Comparison of ENCODE assay signal across 22 cellular contexts in genomic region chr12:88501976-88502938, GRCh38.
DNase-seq lines count a peak whose midpoint lies in the region; ATAC-seq and TF ChIP-seq lines count a peak whose summit lies in the region.
"Had no signal": no experiment of that assay in that cellular context is flagged by ENCODE, and none has a peak within 500 bp of the region (broad histone marks: within the 10 kb centered on the region; RNA-seq: fewer than 3 reads in every experiment).

No MANE protein-coding gene starts in this region.

- CTCF ChIA-PET in MCF 10A (lab: Yijun Ruan, JAX), result interaction anchor here (0.6 kb wide), 2 partner anchors 79 to 394 kb away, joined by 3 to 4 read pairs; no protein-coding TSS in a partner anchor

- no peaks in the 10 kb centered on the region for H3K27me3 ChIP-seq in breast epithelium
- H3K27me3 ChIP-seq: body of pancreas, gastroesophageal sphincter, tibial artery had no signal

- DNase-seq in MCF 10A (ENCODE audit: unreplicated experiment), result peak; percentile 47
- DNase-seq in breast epithelium (ENCODE audit: low spot score in 2 of 2), result no peak
- DNase-seq in SK-MEL-5 (ENCODE audit: low read depth, low spot score), result peak; percentile 26
- DNase-seq in fibroblast of peridontal ligament (ENCODE audit: extremely low read depth), result peak; percentile 84
- DNase-seq in sciatic nerve (ENCODE audit: low spot score), result no peak
- DNase-seq in NCI-H2227 (lab: John Stamatoyannopoulos, UW; ENCODE audit: unreplicated experiment), result no peak
- DNase-seq in naive thymus-derived CD8-positive, alpha-beta T cell, result no peak
- DNase-seq: activated CD4-positive, alpha-beta T cell treated with anti-CD3 and anti-CD28 coated beads for 36 hours; activated CD8-positive, alpha-beta memory T cell treated with anti-CD3 and anti-CD28 coated beads, Interleukin-2, amount 50 U/mL, for 4 hours; activated naive CD4-positive, alpha-beta T cell treated with Interleukin-2 at 50 U/mL for 16 hours; body of pancreas; CD4-positive, alpha-beta memory T cell; Kasumi-1; NCI-H146; NCI-H2227 treated with DMSO at 0.1 percent for 48 hours; NK-92 treated with Interleukin-12 subunit alpha and Interleukin-12 subunit beta, amount 100 ng/mL, for 24 hours; T-helper 9 cell; tibial artery had no signal

- in situ Hi-C loops in SK-MEL-5 (cut with HindIII; ENCODE audit: low pct_unique_long_range_greater_than_20kb, low sequenced_read_pairs), result no loop called here

- no peaks in the 10 kb centered on the region for H3K9me3 ChIP-seq in breast epithelium
- H3K9me3 ChIP-seq: body of pancreas, gastroesophageal sphincter, tibial artery had no signal

- H3K36me3 Mint-ChIP-seq in MCF 10A (ENCODE audit: insufficient read depth, unreplicated experiment), result peaks cover 27% of the 10 kb centered on the region
- no peaks in the 10 kb centered on the region for H3K36me3 Mint-ChIP-seq in naive thymus-derived CD8-positive, alpha-beta T cell
- H3K36me3 Mint-ChIP-seq: CD4-positive, alpha-beta memory T cell; stimulated activated effector memory CD8-positive, alpha-beta T cell treated with anti-CD3 and anti-CD28 coated beads, Interleukin-12 subunit alpha, Interleukin-12 subunit beta, amount 100 ng/mL, for 72 hours had no signal

- ATAC-seq in sciatic nerve (peak; percentile 73), GM21526 (IDR thresholded peaks at IDR 0.05; ENCODE audit: low FRiP score, unreplicated experiment) (no peak)
- no peak for ATAC-seq in naive thymus-derived CD8-positive, alpha-beta T cell
- ATAC-seq: activated CD4-positive, alpha-beta T cell treated with anti-CD3 and anti-CD28 coated beads for 36 hours; body of pancreas; gastroesophageal sphincter; stimulated activated effector memory CD8-positive, alpha-beta T cell treated with anti-CD3 and anti-CD28 coated beads, Interleukin-12 subunit alpha, Interleukin-12 subunit beta, amount 100 ng/mL, for 72 hours had no signal

- no peak overlapping the region for H3K4me3 Mint-ChIP-seq in MCF 10A (ENCODE audit: unreplicated experiment)
- no peak overlapping the region for H3K4me3 Mint-ChIP-seq in naive thymus-derived CD8-positive, alpha-beta T cell
- H3K4me3 Mint-ChIP-seq: activated CD4-positive, alpha-beta T cell treated with anti-CD3 and anti-CD28 coated beads for 36 hours; stimulated activated effector memory CD8-positive, alpha-beta T cell treated with anti-CD3 and anti-CD28 coated beads, Interleukin-12 subunit alpha, Interleukin-12 subunit beta, amount 100 ng/mL, for 72 hours had no signal

- TF ChIP-seq CTCF in MCF 10A (IDR thresholded peaks at IDR 0.05; ENCODE audit: unreplicated experiment) (no peak), breast epithelium (IDR thresholded peaks at IDR 0.05) (no peak)

- no peak for TF ChIP-seq POLR2A in breast epithelium (IDR thresholded peaks at IDR 0.05)

- H3K4me1 ChIP-seq in breast epithelium, result no peaks in the 10 kb centered on the region
- H3K4me1 ChIP-seq: body of pancreas had no signal

- H3K4me1 Mint-ChIP-seq in MCF 10A (ENCODE audit: insufficient read depth, unreplicated experiment), result peaks cover 12% of the 10 kb centered on the region
- no peaks in the 10 kb centered on the region for H3K4me1 Mint-ChIP-seq in naive thymus-derived CD8-positive, alpha-beta T cell
- H3K4me1 Mint-ChIP-seq: activated CD4-positive, alpha-beta T cell treated with anti-CD3 and anti-CD28 coated beads for 36 hours; CD4-positive, alpha-beta memory T cell; stimulated activated effector memory CD8-positive, alpha-beta T cell treated with anti-CD3 and anti-CD28 coated beads, Interleukin-12 subunit alpha, Interleukin-12 subunit beta, amount 100 ng/mL, for 72 hours had no signal

- intact Hi-C loops in MCF 10A (cut with micrococcal nuclease), result no loop called here
- intact Hi-C loops in breast epithelium (cut with DNase I; ENCODE audit: low total_unique reads), result loop anchor here (2.0 kb wide), 1 partner anchor 63 kb away; no protein-coding TSS in a partner anchor
- intact Hi-C loops in sciatic nerve (cut with DNase I), result no loop called here

- no TSS peak for BruUV-seq in MCF 10A (replicated peaks; lab: Mats Ljungman, UMichigan)

- peaks cover 13% of the 10 kb centered on the region for H3K9me3 Mint-ChIP-seq in MCF 10A (ENCODE audit: unreplicated experiment)
- H3K9me3 Mint-ChIP-seq in naive thymus-derived CD8-positive, alpha-beta T cell, result peaks cover 0 to 19% (median 0%) of the 10 kb centered on the region in 9 donors

- no peak overlapping the region for H3K4me3 ChIP-seq in breast epithelium
- H3K4me3 ChIP-seq: body of pancreas, gastroesophageal sphincter, skin epidermis, tibial artery had no signal

- H3K27ac ChIP-seq in breast epithelium, result no peak overlapping the region
- H3K27ac ChIP-seq: body of pancreas, tibial artery had no signal

- POLR2A ChIA-PET in MCF 10A (lab: Yijun Ruan, JAX), result interaction anchor here (0.9 kb wide), 1 partner anchor 24 kb away, joined by 3 read pairs; no protein-coding TSS in a partner anchor
- POLR2A ChIA-PET in naive thymus-derived CD8-positive, alpha-beta T cell (lab: Charles Lee), result no interaction called here

- H3K36me3 ChIP-seq in breast epithelium, result no peaks in the 10 kb centered on the region

- H3K27me3 Mint-ChIP-seq in MCF 10A (ENCODE audit: insufficient read depth, unreplicated experiment), result no peaks in the 10 kb centered on the region
- H3K27me3 Mint-ChIP-seq in naive thymus-derived CD8-positive, alpha-beta T cell, result no peaks in the 10 kb centered on the region
- H3K27me3 Mint-ChIP-seq: activated CD4-positive, alpha-beta T cell treated with anti-CD3 and anti-CD28 coated beads for 36 hours had no signal

- peak overlapping the region; percentile 10 for H3K27ac Mint-ChIP-seq in MCF 10A (ENCODE audit: low read depth, unreplicated experiment)
- H3K27ac Mint-ChIP-seq in naive thymus-derived CD8-positive, alpha-beta T cell, result no peak overlapping the region
- H3K27ac Mint-ChIP-seq: activated CD4-positive, alpha-beta T cell treated with anti-CD3 and anti-CD28 coated beads for 36 hours; CD4-positive, alpha-beta memory T cell; stimulated activated effector memory CD8-positive, alpha-beta T cell treated with anti-CD3 and anti-CD28 coated beads, Interleukin-12 subunit alpha, Interleukin-12 subunit beta, amount 100 ng/mL, for 72 hours had no signal

Comparison
In these comparisons a context has a peak if more than half of its experiments do, and no peak if none do; other contexts are left out.
1. DNase-seq: peak in MCF 10A (single experiment), SK-MEL-5 (single experiment) and fibroblast of peridontal ligament (single experiment); none in breast epithelium (0 of 2), sciatic nerve (single experiment), NCI-H2227 (single experiment) and naive thymus-derived CD8-positive, alpha-beta T cell (0 of 10).